Comparison of ENCODE assay signal across 23 cellular contexts in the genomic region with DNA sequence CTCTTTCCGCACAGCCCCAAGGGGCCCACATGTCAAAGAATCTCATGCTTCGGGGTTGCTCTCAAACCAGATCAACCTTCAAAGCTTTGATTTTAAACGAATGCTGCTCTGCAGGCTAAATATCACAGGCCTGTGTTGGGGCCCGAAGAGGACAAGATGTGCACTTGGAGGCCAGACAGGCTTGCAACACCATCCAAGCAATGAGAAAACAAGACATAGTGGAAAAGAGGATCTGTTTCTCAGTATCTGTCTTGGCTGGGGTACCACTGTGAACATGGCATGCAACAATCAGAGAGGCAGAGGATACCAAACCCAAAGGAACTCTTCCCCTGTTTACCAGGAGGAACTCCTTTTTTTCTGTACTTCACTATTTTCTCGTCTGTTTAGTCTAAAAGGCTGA.
DNase-seq lines count a peak whose midpoint lies in the region; ATAC-seq and TF ChIP-seq lines count a peak whose summit lies in the region.
"Had no signal": no experiment of that assay in that cellular context is flagged by ENCODE, and none has a peak within 500 bp of the region (broad histone marks: within the 10 kb centered on the region; RNA-seq: fewer than 3 reads in every experiment).

No MANE protein-coding gene starts in this region.

- intact Hi-C loops in sciatic nerve (cut with DNase I) = no loop called here
- intact Hi-C loops in activated CD4-positive, alpha-beta T cell treated with anti-CD3 and anti-CD28 coated beads, Interleukin-2, amount 10 ng/mL, durations not matched to agents 24 days and 14 days (cut with micrococcal nuclease) = no loop called here

- H3K36me3 Mint-ChIP-seq in activated CD4-positive, alpha-beta T cell treated with anti-CD3 and anti-CD28 coated beads, Interleukin-2, amount 10 ng/mL, durations not matched to agents 24 days and 14 days (ENCODE audit: low read depth) = no peaks in the 10 kb centered on the region
- H3K36me3 Mint-ChIP-seq: CD4-positive, alpha-beta memory T cell had no signal

- peak overlapping the region; percentile 60 for H3K27ac ChIP-seq in RWPE2 (ENCODE audit: poor library complexity, severe bottlenecking)
- H3K27ac ChIP-seq: BLaER1 treated with 17β-estradiol and CSF1 and Interleukin-3, amounts not matched to agents 10 nM and 100 nM; KMS-11; Peyer's patch; SK-N-MC had no signal

- no peaks in the 10 kb centered on the region for H3K4me1 Mint-ChIP-seq in activated CD4-positive, alpha-beta T cell treated with anti-CD3 and anti-CD28 coated beads, Interleukin-2, amount 10 ng/mL, durations not matched to agents 24 days and 14 days
- H3K4me1 Mint-ChIP-seq: CD4-positive, alpha-beta memory T cell had no signal

- peaks cover 4% of the 10 kb centered on the region for H3K27me3 Mint-ChIP-seq in activated CD4-positive, alpha-beta T cell treated with anti-CD3 and anti-CD28 coated beads, Interleukin-2, amount 10 ng/mL, durations not matched to agents 24 days and 14 days

- TF ChIP-seq CTCF in AG10803 (conservative IDR thresholded peaks at IDR 0.05; ENCODE audit: low read length) (no peak), RWPE2 (IDR thresholded peaks at IDR 0.05; ENCODE audit: poor library complexity, severe bottlenecking) (no peak)

- no peak overlapping the region for H3K4me3 Mint-ChIP-seq in activated CD4-positive, alpha-beta T cell treated with anti-CD3 and anti-CD28 coated beads, Interleukin-2, amount 10 ng/mL, durations not matched to agents 24 days and 14 days
- H3K4me3 Mint-ChIP-seq: CD4-positive, alpha-beta memory T cell had no signal

- ATAC-seq in RWPE2 (ENCODE audit: low read depth) (no peak), sciatic nerve (peak; percentile 77), GM18520 (IDR thresholded peaks at IDR 0.05; ENCODE audit: unreplicated experiment) (no peak)
- ATAC-seq: HCT116 had no signal

- peaks cover 10% of the 10 kb centered on the region for H3K4me1 ChIP-seq in RWPE2 (ENCODE audit: insufficient read depth, poor library complexity, severe bottlenecking)
- H3K4me1 ChIP-seq: Peyer's patch had no signal

- H3K27ac Mint-ChIP-seq in activated CD4-positive, alpha-beta T cell treated with anti-CD3 and anti-CD28 coated beads, Interleukin-2, amount 10 ng/mL, durations not matched to agents 24 days and 14 days = no peak overlapping the region
- H3K27ac Mint-ChIP-seq: CD4-positive, alpha-beta memory T cell had no signal

- no peak overlapping the region for H3K4me3 ChIP-seq in AG10803 (ENCODE audit: low read length)
- no peak overlapping the region for H3K4me3 ChIP-seq in RWPE2 (ENCODE audit: severe bottlenecking)
- H3K4me3 ChIP-seq: BLaER1 treated with 17β-estradiol and CSF1 and Interleukin-3, amounts not matched to agents 10 nM and 100 nM; Peyer's patch; SK-N-MC had no signal

- H3K9me3 Mint-ChIP-seq in activated CD4-positive, alpha-beta T cell treated with anti-CD3 and anti-CD28 coated beads, Interleukin-2, amount 10 ng/mL, durations not matched to agents 24 days and 14 days = no peaks in the 10 kb centered on the region
- H3K9me3 Mint-ChIP-seq: CD4-positive, alpha-beta memory T cell had no signal

- no peaks in the 10 kb centered on the region for H3K36me3 ChIP-seq in RWPE2 (ENCODE audit: low read depth)
- H3K36me3 ChIP-seq: BLaER1 treated with 17β-estradiol and CSF1 and Interleukin-3, amounts not matched to agents 10 nM and 100 nM; Peyer's patch had no signal

- no peaks in the 10 kb centered on the region for H3K27me3 ChIP-seq in RWPE2 (ENCODE audit: insufficient read depth, poor library complexity, severe bottlenecking)
- H3K27me3 ChIP-seq: BLaER1 treated with 17β-estradiol and CSF1 and Interleukin-3, amounts not matched to agents 10 nM and 100 nM; Peyer's patch had no signal

- DNase-seq in AG10803 (ENCODE audit: low read depth) = peak; percentile 20
- no peak for DNase-seq in RWPE2 (ENCODE audit: low spot score)
- DNase-seq in fibroblast of gingiva (ENCODE audit: low read depth) = peak; percentile 28
- no peak for DNase-seq in sciatic nerve (ENCODE audit: low spot score)
- no peak for DNase-seq in activated CD4-positive, alpha-beta T cell treated with anti-CD3 and anti-CD28 coated beads, Interleukin-2, amount 10 ng/mL, durations not matched to agents 24 days and 14 days
- DNase-seq in NCI-H1048 (lab: John Stamatoyannopoulos, UW) = no peak
- DNase-seq: ACHN; CD4-positive, alpha-beta memory T cell; DND-41; IMR-90; NCI-H1105; NCI-H146; NCI-H2029; NCI-H2227 treated with DMSO at 0.1 percent for 48 hours; NCI-H524; NCI-H774; Peyer's patch; SHP77 had no signal

- no peaks in the 10 kb centered on the region for H3K9me3 ChIP-seq in RWPE2 (ENCODE audit: severe bottlenecking)
- H3K9me3 ChIP-seq: BLaER1 treated with 17β-estradiol and CSF1 and Interleukin-3, amounts not matched to agents 10 nM and 100 nM; Peyer's patch had no signal

Comparison
In these comparisons a context has a peak if more than half of its experiments do, and no peak if none do; other contexts are left out.
1. DNase-seq: peak in AG10803 (single experiment) and fibroblast of gingiva (single experiment); none in RWPE2 (single experiment), sciatic nerve (single experiment), activated CD4-positive, alpha-beta T cell treated with anti-CD3 and anti-CD28 coated beads, Interleukin-2, amount 10 ng/mL, durations not matched to agents 24 days and 14 days (single experiment) and NCI-H1048 (single experiment).